In the genomic region with DNA sequence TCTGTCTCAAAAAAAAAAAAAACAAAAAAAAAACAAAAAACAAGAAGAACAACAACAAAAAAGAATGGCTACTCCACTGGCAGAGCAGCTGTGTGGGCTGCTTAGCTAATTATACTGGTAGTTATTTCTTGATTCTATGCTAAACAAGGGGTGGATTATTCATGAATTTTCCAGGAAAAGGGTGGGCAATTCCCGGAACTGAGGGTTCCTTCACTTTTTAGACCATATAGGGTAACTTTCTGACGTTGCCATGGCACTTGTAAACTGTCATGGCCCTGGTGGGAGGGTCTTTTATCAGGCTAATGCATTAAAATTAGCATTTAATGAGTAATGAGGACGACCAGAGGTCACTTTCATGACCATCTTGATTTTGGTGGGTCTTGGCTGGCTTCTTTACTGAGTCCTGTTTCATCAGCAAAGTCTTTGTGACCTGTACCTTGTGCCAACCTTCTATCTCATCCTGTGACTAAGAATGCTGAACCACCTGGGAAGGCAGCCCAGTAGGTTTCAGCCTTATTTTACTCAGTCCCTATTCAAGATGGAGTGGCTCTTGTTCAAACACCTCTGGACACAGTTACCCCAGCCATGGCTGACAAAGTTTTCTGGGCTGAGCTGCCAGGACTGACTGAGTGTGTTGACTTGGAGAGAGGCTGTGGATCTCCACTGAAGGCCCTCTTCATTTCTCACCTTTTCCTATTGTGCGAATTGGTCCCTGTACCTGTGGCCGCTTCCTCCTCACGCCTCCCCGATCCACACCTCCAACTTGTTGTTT, we compare ENCODE assay signal across 21 cellular contexts. TPM values are rescaled to one million over a fixed set of nuclear protein-coding genes. Genes with fewer than 3 reads are reported as not detected.
DNase-seq lines count a peak whose midpoint lies in the region; ATAC-seq and TF ChIP-seq lines count a peak whose summit lies in the region.
"Had no signal": no experiment of that assay in that cellular context is flagged by ENCODE, and none has a peak within 500 bp of the region (broad histone marks: within the 10 kb centered on the region; RNA-seq: fewer than 3 reads in every experiment).

No MANE protein-coding gene starts in this region.

- H3K9me3 Mint-ChIP-seq in activated naive CD8-positive, alpha-beta T cell (ENCODE audit: low read depth): no peaks in the 10 kb centered on the region
- H3K9me3 Mint-ChIP-seq in activated naive CD8-positive, alpha-beta T cell treated with anti-CD3 and anti-CD28 coated beads, Interleukin-2, amount 50 U/mL, for 24 hours: no peaks in the 10 kb centered on the region
- H3K9me3 Mint-ChIP-seq in T-cell (no peaks in the 10 kb centered on the region), memory B cell (no peaks in the 10 kb centered on the region)
- no peaks in the 10 kb centered on the region for H3K9me3 Mint-ChIP-seq in stimulated activated naive CD8-positive, alpha-beta T cell treated with anti-CD3 and anti-CD28 coated beads, Interleukin-15, amount 100 ng/mL, for 72 hours

- H3K27me3 ChIP-seq in esophagus squamous epithelium: peaks cover 0 to 4% (median 0%) of the 10 kb centered on the region in 4 donors
- H3K27me3 ChIP-seq: ascending aorta, colonic mucosa had no signal

- no peak for DNase-seq in activated naive CD8-positive, alpha-beta T cell treated with anti-CD3 and anti-CD28 coated beads, Interleukin-2, amount 50 U/mL, for 24 hours
- DNase-seq in T-cell (no peak), memory B cell (ENCODE audit: low spot score in 2 of 2) (no peak), NCI-H345 (lab: John Stamatoyannopoulos, UW) (no peak), esophagus squamous epithelium (lab: John Stamatoyannopoulos, UW) (no peak), NCI-H2029 (lab: John Stamatoyannopoulos, UW) (no peak)
- no peak for DNase-seq in stimulated activated naive CD8-positive, alpha-beta T cell treated with anti-CD3 and anti-CD28 coated beads, Interleukin-15, amount 100 ng/mL, for 72 hours
- DNase-seq: activated gamma-delta T cell; colonic mucosa; foreskin fibroblast; hippocampal formation; mesendoderm; NCI-H1694 treated with DMSO at 0.1 percent for 48 hours; NCI-H446 treated with DMSO at 0.1 percent for 48 hours; occipital lobe; right cardiac atrium; RPMI8226; stimulated activated CD4-positive, alpha-beta T cell treated with anti-CD3 and anti-CD28 coated beads, Interleukin-15, amount 100 ng/mL, for 24 hours; stimulated activated naive CD4-positive, alpha-beta T cell had no signal

- no peak for TF ChIP-seq CTCF in esophagus squamous epithelium (IDR thresholded peaks at IDR 0.05)

- peak overlapping the region; percentile 13 for H3K27ac Mint-ChIP-seq in activated naive CD8-positive, alpha-beta T cell
- H3K27ac Mint-ChIP-seq in activated naive CD8-positive, alpha-beta T cell treated with anti-CD3 and anti-CD28 coated beads, Interleukin-2, amount 50 U/mL, for 24 hours: no peak overlapping the region
- H3K27ac Mint-ChIP-seq in T-cell (peak overlapping the region; percentile 63 to 95), memory B cell (no peak overlapping the region)
- H3K27ac Mint-ChIP-seq in stimulated activated naive CD8-positive, alpha-beta T cell treated with anti-CD3 and anti-CD28 coated beads, Interleukin-15, amount 100 ng/mL, for 72 hours: peak overlapping the region; percentile 8 to 19

- 80 to 88% methylated on average over 7 of the region's 7 CpGs for WGBS in esophagus squamous epithelium, 2 donors

- ATAC-seq in activated naive CD8-positive, alpha-beta T cell treated with anti-CD3 and anti-CD28 coated beads, Interleukin-2, amount 50 U/mL, for 24 hours: no peak
- ATAC-seq in T-cell (replicated peaks in 1 of 4) (no peak), memory B cell (ENCODE audit: low read depth) (no peak)
- ATAC-seq in stimulated activated naive CD8-positive, alpha-beta T cell treated with anti-CD3 and anti-CD28 coated beads, Interleukin-15, amount 100 ng/mL, for 72 hours: no peak

- H3K36me3 Mint-ChIP-seq in activated naive CD8-positive, alpha-beta T cell: peaks cover 9% of the 10 kb centered on the region
- peaks cover 9% of the 10 kb centered on the region for H3K36me3 Mint-ChIP-seq in activated naive CD8-positive, alpha-beta T cell treated with anti-CD3 and anti-CD28 coated beads, Interleukin-2, amount 50 U/mL, for 24 hours (ENCODE audit: low read depth)
- H3K36me3 Mint-ChIP-seq in T-cell (peaks cover 16% of the 10 kb centered on the region), memory B cell (peaks cover 10% of the 10 kb centered on the region)

- intact Hi-C loops in esophagus squamous epithelium (cut with DNase I): no loop called here

- no peaks in the 10 kb centered on the region for H3K27me3 Mint-ChIP-seq in activated naive CD8-positive, alpha-beta T cell
- H3K27me3 Mint-ChIP-seq in activated naive CD8-positive, alpha-beta T cell treated with anti-CD3 and anti-CD28 coated beads, Interleukin-2, amount 50 U/mL, for 24 hours: no peaks in the 10 kb centered on the region
- H3K27me3 Mint-ChIP-seq in T-cell: no peaks in the 10 kb centered on the region
- H3K27me3 Mint-ChIP-seq in memory B cell: peaks cover 1% of the 10 kb centered on the region
- H3K27me3 Mint-ChIP-seq in stimulated activated naive CD8-positive, alpha-beta T cell treated with anti-CD3 and anti-CD28 coated beads, Interleukin-15, amount 100 ng/mL, for 72 hours: no peaks in the 10 kb centered on the region

- CTCF ChIA-PET in T-cell (lab: Charles Lee): interaction anchor here (0.6 kb wide), 3 partner anchors 66 to 231 kb away, joined by 3 to 4 read pairs (median 3); no protein-coding TSS in a partner anchor

- H3K4me1 ChIP-seq in esophagus squamous epithelium: peaks cover 10 to 75% (median 18%) of the 10 kb centered on the region in 3 donors
- H3K4me1 ChIP-seq: colonic mucosa had no signal

- peaks cover 0 to 7% (median 0%) of the 10 kb centered on the region in 3 donors for H3K36me3 ChIP-seq in esophagus squamous epithelium
- H3K36me3 ChIP-seq: ascending aorta, colonic mucosa had no signal

- H3K4me1 Mint-ChIP-seq in activated naive CD8-positive, alpha-beta T cell (ENCODE audit: low read depth): peaks cover 44% of the 10 kb centered on the region
- peaks cover 48% of the 10 kb centered on the region for H3K4me1 Mint-ChIP-seq in activated naive CD8-positive, alpha-beta T cell treated with anti-CD3 and anti-CD28 coated beads, Interleukin-2, amount 50 U/mL, for 24 hours
- peaks cover 39 to 44% (median 40%) of the 10 kb centered on the region in 3 donors for H3K4me1 Mint-ChIP-seq in T-cell
- H3K4me1 Mint-ChIP-seq in memory B cell: peaks cover 25% of the 10 kb centered on the region
- peaks cover 51% of the 10 kb centered on the region for H3K4me1 Mint-ChIP-seq in stimulated activated naive CD8-positive, alpha-beta T cell treated with anti-CD3 and anti-CD28 coated beads, Interleukin-15, amount 100 ng/mL, for 72 hours

- no peak overlapping the region for H3K27ac ChIP-seq in esophagus squamous epithelium
- H3K27ac ChIP-seq: ascending aorta had no signal

- no peak for TF ChIP-seq POLR2A in esophagus squamous epithelium (IDR thresholded peaks at IDR 0.05)

- POLR2A ChIA-PET in T-cell (lab: Charles Lee): no interaction called here

- no peak overlapping the region for H3K4me3 ChIP-seq in esophagus squamous epithelium

- no peaks in the 10 kb centered on the region for H3K9me3 ChIP-seq in esophagus squamous epithelium
- H3K9me3 ChIP-seq: ascending aorta, colonic mucosa had no signal

- H3K4me3 Mint-ChIP-seq in activated naive CD8-positive, alpha-beta T cell: peak overlapping the region; percentile 34
- no peak overlapping the region for H3K4me3 Mint-ChIP-seq in activated naive CD8-positive, alpha-beta T cell treated with anti-CD3 and anti-CD28 coated beads, Interleukin-2, amount 50 U/mL, for 24 hours
- H3K4me3 Mint-ChIP-seq in T-cell (peak overlapping the region in 2 of 3 donors; percentile 14 to 46), memory B cell (peak overlapping the region; percentile 3)
- no peak overlapping the region for H3K4me3 Mint-ChIP-seq in stimulated activated naive CD8-positive, alpha-beta T cell treated with anti-CD3 and anti-CD28 coated beads, Interleukin-15, amount 100 ng/mL, for 72 hours

RNA-seq across cellular contexts. Expression of a gene that starts 1.3 kb away (rescaled TPM):
- total RNA-seq in T-cell (100 to 1,000 TPM in 3 of 5 donors, 10 to 100 TPM in 2; 54.0 to 150 (median 113) TPM), esophagus squamous epithelium (10 to 100 TPM; 16.2 to 30.8 (median 17.5) TPM)

Comparison
In these comparisons a context has a peak if more than half of its experiments do, and no peak if none do; other contexts are left out.
1. H3K27ac Mint-ChIP-seq: peak in activated naive CD8-positive, alpha-beta T cell (single experiment), T-cell (2 of 2) and stimulated activated naive CD8-positive, alpha-beta T cell treated with anti-CD3 and anti-CD28 coated beads, Interleukin-15, amount 100 ng/mL, for 72 hours (2 of 2); none in activated naive CD8-positive, alpha-beta T cell treated with anti-CD3 and anti-CD28 coated beads, Interleukin-2, amount 50 U/mL, for 24 hours (single experiment) and memory B cell (single experiment).
2. H3K4me3 Mint-ChIP-seq: peak in activated naive CD8-positive, alpha-beta T cell (single experiment), T-cell (2 of 3) and memory B cell (single experiment); none in activated naive CD8-positive, alpha-beta T cell treated with anti-CD3 and anti-CD28 coated beads, Interleukin-2, amount 50 U/mL, for 24 hours (single experiment) and stimulated activated naive CD8-positive, alpha-beta T cell treated with anti-CD3 and anti-CD28 coated beads, Interleukin-15, amount 100 ng/mL, for 72 hours (0 of 2).